Comparison of ENCODE assay signal across 11 cellular contexts in genomic region chr5:129541648-129542251, GRCh38.
DNase-seq lines count a peak whose midpoint lies in the region; ATAC-seq and TF ChIP-seq lines count a peak whose summit lies in the region.
"Had no signal": no experiment of that assay in that cellular context is flagged by ENCODE, and none has a peak within 500 bp of the region (broad histone marks: within the 10 kb centered on the region; RNA-seq: fewer than 3 reads in every experiment).

No MANE protein-coding gene starts in this region.

- H3K36me3 ChIP-seq in osteoblast (ENCODE audit: insufficient read depth, low read length) = no peaks in the 10 kb centered on the region
- H3K36me3 ChIP-seq: uterus had no signal

- H3K4me3 ChIP-seq in osteoblast (ENCODE audit: insufficient read depth, low read length) = no peak overlapping the region
- H3K4me3 ChIP-seq: A549, uterus had no signal

- no peaks in the 10 kb centered on the region for H3K79me2 ChIP-seq in osteoblast (ENCODE audit: insufficient read depth, low read length)

- no peaks in the 10 kb centered on the region for H3K36me3 Mint-ChIP-seq in activated naive CD4-positive, alpha-beta T cell treated with anti-CD3 and anti-CD28 coated beads, Interleukin-2, amount 10 ng/mL, durations not matched to agents 7 days and 5 days

- H3K27ac Mint-ChIP-seq in activated naive CD4-positive, alpha-beta T cell treated with anti-CD3 and anti-CD28 coated beads, Interleukin-2, amount 10 ng/mL, durations not matched to agents 7 days and 5 days = no peak overlapping the region

- no peak overlapping the region for H3K4me2 ChIP-seq in osteoblast (ENCODE audit: insufficient read depth, low read length)
- H3K4me2 ChIP-seq: A549 had no signal

- H2AFZ ChIP-seq in osteoblast (ENCODE audit: low read length) = no peak overlapping the region

- no peak overlapping the region for H3K4me3 Mint-ChIP-seq in activated naive CD4-positive, alpha-beta T cell treated with anti-CD3 and anti-CD28 coated beads, Interleukin-2, amount 10 ng/mL, durations not matched to agents 7 days and 5 days

- no peak overlapping the region for H3K27ac ChIP-seq in osteoblast (ENCODE audit: low read depth, low read length)
- H3K27ac ChIP-seq: A549, uterus had no signal

- peak; percentile 27 for DNase-seq in DMS 273 (lab: John Stamatoyannopoulos, UW; ENCODE audit: unreplicated experiment)
- DNase-seq in DMS 273 treated with DMSO at 0.1 percent for 48 hours (lab: John Stamatoyannopoulos, UW) = no peak
- peak; percentile 7 for DNase-seq in UCSD-AML1 (lab: John Stamatoyannopoulos, UW; ENCODE audit: unreplicated experiment)
- no peak for DNase-seq in osteoblast (ENCODE audit: insufficient read length, low spot score, missing footprints)
- DNase-seq in NCI-H1092 treated with DMSO at 0.1 percent for 48 hours (lab: John Stamatoyannopoulos, UW) = no peak
- DNase-seq in activated effector memory CD4-positive, alpha-beta T cell treated with Interleukin-2 at 50 U/mL for 16 hours = no peak
- no peak for DNase-seq in activated naive CD4-positive, alpha-beta T cell treated with anti-CD3 and anti-CD28 coated beads, Interleukin-2, amount 10 ng/mL, durations not matched to agents 7 days and 5 days
- DNase-seq: activated effector memory CD4-positive, alpha-beta T cell treated with anti-CD3 and anti-CD28 coated beads, Interleukin-2, amount 50 U/mL, for 16 hours; uterus had no signal

- H3K9me3 Mint-ChIP-seq in activated naive CD4-positive, alpha-beta T cell treated with anti-CD3 and anti-CD28 coated beads, Interleukin-2, amount 10 ng/mL, durations not matched to agents 7 days and 5 days = peaks cover 10% of the 10 kb centered on the region

- no peaks in the 10 kb centered on the region for H4K20me1 ChIP-seq in osteoblast (ENCODE audit: insufficient read depth, low read length)

- peak; percentile 20 for TF ChIP-seq CTCF in osteoblast (IDR thresholded peaks at IDR 0.05; ENCODE audit: extremely low read depth, low read depth, low read length)

- no peaks in the 10 kb centered on the region for H3K4me1 Mint-ChIP-seq in activated naive CD4-positive, alpha-beta T cell treated with anti-CD3 and anti-CD28 coated beads, Interleukin-2, amount 10 ng/mL, durations not matched to agents 7 days and 5 days

- H3K9me3 ChIP-seq in osteoblast (ENCODE audit: low read depth, low read length) = no peaks in the 10 kb centered on the region
- H3K9me3 ChIP-seq: A549, uterus had no signal

- no peaks in the 10 kb centered on the region for H3K27me3 Mint-ChIP-seq in activated naive CD4-positive, alpha-beta T cell treated with anti-CD3 and anti-CD28 coated beads, Interleukin-2, amount 10 ng/mL, durations not matched to agents 7 days and 5 days

- no peaks in the 10 kb centered on the region for H3K4me1 ChIP-seq in osteoblast (ENCODE audit: insufficient read depth, low read length)
- H3K4me1 ChIP-seq: A549 had no signal

- H3K27me3 ChIP-seq in osteoblast (ENCODE audit: insufficient read depth, low read length) = no peaks in the 10 kb centered on the region
- H3K27me3 ChIP-seq: uterus had no signal

- ATAC-seq in HG03442 (IDR thresholded peaks at IDR 0.05; ENCODE audit: unreplicated experiment) = peak; percentile 47

- CTCF ChIA-PET in activated naive CD4-positive, alpha-beta T cell treated with anti-CD3 and anti-CD28 coated beads, Interleukin-2, amount 10 ng/mL, durations not matched to agents 7 days and 5 days (lab: Charles Lee) = no interaction called here

Comparison
In these comparisons a context has a peak if more than half of its experiments do, and no peak if none do; other contexts are left out.
1. DNase-seq: peak in DMS 273 (single experiment) and UCSD-AML1 (single experiment); none in DMS 273 treated with DMSO at 0.1 percent for 48 hours (single experiment), osteoblast (single experiment), NCI-H1092 treated with DMSO at 0.1 percent for 48 hours (single experiment), activated effector memory CD4-positive, alpha-beta T cell treated with Interleukin-2 at 50 U/mL for 16 hours (single experiment) and activated naive CD4-positive, alpha-beta T cell treated with anti-CD3 and anti-CD28 coated beads, Interleukin-2, amount 10 ng/mL, durations not matched to agents 7 days and 5 days (single experiment).